Comparison of ENCODE assay signal across 1 cellular context in the genomic region with DNA sequence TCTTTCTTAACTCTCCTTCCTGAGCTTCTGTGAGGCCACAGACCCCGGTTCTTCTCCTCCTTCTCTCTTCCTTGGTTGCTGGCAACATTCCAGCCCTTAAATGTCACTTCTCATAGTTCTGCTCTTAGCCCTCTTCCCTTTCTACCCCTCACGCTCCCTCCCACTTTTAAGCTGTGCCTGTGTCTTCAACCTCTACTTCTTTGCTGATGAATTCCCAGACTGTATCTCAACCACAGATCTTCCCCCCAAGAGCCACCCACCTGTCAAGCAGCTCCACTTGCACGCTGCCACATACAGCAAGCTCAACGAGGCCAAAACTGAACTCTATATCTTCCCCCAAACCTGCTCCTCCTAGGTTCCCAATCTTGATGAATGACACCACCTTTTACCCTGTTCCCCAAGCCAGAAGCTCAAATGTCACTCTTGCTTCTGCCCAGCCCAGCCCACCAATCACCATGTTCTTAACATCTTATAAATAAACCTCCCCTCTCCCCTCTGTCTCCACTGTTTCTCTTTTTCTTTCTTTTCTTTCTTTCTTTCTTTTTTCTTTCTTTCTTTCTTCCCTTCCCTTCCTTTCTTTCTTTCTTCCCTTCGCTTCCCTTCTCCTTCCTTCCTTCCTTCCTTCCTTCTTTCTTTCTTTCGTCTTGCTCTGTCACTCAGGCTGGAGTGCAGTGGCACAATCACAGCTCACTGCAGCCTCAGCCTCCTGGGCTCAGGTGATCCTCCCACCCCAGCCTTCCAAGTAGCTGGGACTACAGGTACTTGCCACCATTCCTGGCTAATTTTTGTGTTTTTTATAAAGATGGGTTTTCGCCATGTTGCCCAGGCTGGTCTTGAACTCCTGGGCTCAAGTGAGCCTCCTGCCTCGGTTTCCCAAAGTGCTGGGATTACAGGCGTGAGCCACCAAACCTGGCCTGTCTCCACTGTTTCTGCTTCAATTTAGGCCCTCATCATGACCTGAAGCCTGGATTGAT.
TF ChIP-seq lines count a peak whose summit lies in the region.

No MANE protein-coding gene starts in this region.

TF ChIP-seq in H1, 55 proteins besides CTCF, POLR2A, EP300 and RAD21:
- TF ChIP-seq YY1 (IDR thresholded peaks at IDR 0.05; ENCODE audit: low read depth, low read length) (no peak), JUN (IDR thresholded peaks at IDR 0.05; ENCODE audit: low read depth, low read length) (no peak), USF2 (IDR thresholded peaks at IDR 0.05; ENCODE audit: low read length) (no peak), KDM5A (IDR thresholded peaks at IDR 0.05; ENCODE audit: low read length) (no peak), EGR1 (IDR thresholded peaks at IDR 0.05; ENCODE audit: borderline replicate concordance, low read depth, low read length) (no peak), TAF1 (IDR thresholded peaks at IDR 0.05; ENCODE audit: low read depth, low read length) (no peak), SRF (IDR thresholded peaks at IDR 0.05; ENCODE audit: low read depth, low read length) (no peak), JUND (IDR thresholded peaks at IDR 0.05; ENCODE audit: low read length) (no peak), TEAD4 (IDR thresholded peaks at IDR 0.05; ENCODE audit: low read depth, low read length) (no peak), CHD2 (IDR thresholded peaks at IDR 0.05; ENCODE audit: low read length) (no peak), ATF2 (IDR thresholded peaks at IDR 0.05; ENCODE audit: low read length) (no peak), CHD1 (IDR thresholded peaks at IDR 0.05; ENCODE audit: low read depth, low read length) (no peak), RXRA (IDR thresholded peaks at IDR 0.05; ENCODE audit: insufficient read depth, low read depth, low read length) (no peak)
